1 cellular context compared by ENCODE assay signal in genomic region chr7:151744656-151745055, GRCh38.
TF ChIP-seq lines count a peak whose summit lies in the region.

No MANE protein-coding gene starts in this region.

TF ChIP-seq in HCT116, 20 proteins besides CTCF, POLR2A, EP300 and RAD21 (continued from another document):
- no peak for TF ChIP-seq ATF3 (IDR thresholded peaks at IDR 0.05)
- TF ChIP-seq CBX3 (IDR thresholded peaks at IDR 0.05; ENCODE audit: low read depth) = no peak
- no peak for TF ChIP-seq POLR2AphosphoS5 (IDR thresholded peaks at IDR 0.05; ENCODE audit: low read depth, low read length)
- TF ChIP-seq TCF7L2 (IDR thresholded peaks at IDR 0.05; ENCODE audit: borderline replicate concordance, extremely low read depth, insufficient read depth, insufficient read length) = no peak
- TF ChIP-seq SP1 (IDR thresholded peaks at IDR 0.05; ENCODE audit: low read depth) = no peak
